In the genomic region with DNA sequence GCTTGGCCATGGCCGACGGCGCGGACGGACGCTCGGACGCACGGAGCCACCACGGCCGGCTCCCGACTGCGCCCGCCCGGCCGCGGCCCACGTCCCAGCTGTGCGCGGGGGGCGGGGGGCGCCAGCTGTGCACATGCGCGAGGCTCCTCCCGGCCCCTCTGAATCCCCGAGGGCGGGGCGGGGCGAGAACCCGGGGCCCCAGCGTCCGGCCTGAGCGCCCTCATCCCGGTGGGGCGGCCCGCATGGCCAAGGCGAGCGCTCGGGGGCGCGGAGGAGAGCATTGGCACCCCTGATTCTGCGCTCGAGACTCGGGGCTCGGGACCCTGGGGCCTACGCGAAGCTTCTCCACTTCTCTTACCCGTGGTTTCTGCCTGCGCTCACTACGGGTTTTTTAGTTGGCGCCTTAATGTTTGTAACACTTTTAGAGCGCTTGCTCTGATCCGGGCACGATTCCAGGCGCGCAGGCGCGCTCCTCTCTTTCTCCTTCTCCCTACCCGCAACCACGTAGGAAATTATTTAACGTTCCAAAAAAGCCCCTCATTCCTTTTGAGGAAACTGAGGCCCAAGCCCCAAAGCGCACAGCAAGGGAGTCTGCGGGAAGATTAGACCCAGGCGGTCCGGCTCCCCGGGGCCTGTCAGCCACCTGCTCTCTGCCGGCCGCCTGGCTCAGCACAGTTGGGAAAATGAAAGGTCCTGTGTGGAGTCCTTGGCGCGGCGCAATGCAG, we compare ENCODE assay signal across 8 cellular contexts. TPM values are rescaled to one million over a fixed set of nuclear protein-coding genes. Genes with fewer than 3 reads are reported as not detected.
A peak's percentile ranks its signal among the peaks of the same experiment; 100 is the strongest.
DNase-seq lines count a peak whose midpoint lies in the region; ATAC-seq lines count a peak whose summit lies in the region.

A gene with protein sequence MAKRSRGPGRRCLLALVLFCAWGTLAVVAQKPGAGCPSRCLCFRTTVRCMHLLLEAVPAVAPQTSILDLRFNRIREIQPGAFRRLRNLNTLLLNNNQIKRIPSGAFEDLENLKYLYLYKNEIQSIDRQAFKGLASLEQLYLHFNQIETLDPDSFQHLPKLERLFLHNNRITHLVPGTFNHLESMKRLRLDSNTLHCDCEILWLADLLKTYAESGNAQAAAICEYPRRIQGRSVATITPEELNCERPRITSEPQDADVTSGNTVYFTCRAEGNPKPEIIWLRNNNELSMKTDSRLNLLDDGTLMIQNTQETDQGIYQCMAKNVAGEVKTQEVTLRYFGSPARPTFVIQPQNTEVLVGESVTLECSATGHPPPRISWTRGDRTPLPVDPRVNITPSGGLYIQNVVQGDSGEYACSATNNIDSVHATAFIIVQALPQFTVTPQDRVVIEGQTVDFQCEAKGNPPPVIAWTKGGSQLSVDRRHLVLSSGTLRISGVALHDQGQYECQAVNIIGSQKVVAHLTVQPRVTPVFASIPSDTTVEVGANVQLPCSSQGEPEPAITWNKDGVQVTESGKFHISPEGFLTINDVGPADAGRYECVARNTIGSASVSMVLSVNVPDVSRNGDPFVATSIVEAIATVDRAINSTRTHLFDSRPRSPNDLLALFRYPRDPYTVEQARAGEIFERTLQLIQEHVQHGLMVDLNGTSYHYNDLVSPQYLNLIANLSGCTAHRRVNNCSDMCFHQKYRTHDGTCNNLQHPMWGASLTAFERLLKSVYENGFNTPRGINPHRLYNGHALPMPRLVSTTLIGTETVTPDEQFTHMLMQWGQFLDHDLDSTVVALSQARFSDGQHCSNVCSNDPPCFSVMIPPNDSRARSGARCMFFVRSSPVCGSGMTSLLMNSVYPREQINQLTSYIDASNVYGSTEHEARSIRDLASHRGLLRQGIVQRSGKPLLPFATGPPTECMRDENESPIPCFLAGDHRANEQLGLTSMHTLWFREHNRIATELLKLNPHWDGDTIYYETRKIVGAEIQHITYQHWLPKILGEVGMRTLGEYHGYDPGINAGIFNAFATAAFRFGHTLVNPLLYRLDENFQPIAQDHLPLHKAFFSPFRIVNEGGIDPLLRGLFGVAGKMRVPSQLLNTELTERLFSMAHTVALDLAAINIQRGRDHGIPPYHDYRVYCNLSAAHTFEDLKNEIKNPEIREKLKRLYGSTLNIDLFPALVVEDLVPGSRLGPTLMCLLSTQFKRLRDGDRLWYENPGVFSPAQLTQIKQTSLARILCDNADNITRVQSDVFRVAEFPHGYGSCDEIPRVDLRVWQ (N-terminal part only) (minus strand): TSS at position 70 of the 725 bp plus-strand sequence. CDS start 60 bp downstream, at position 10.

- no peaks in the 10 kb centered on the region for H3K9me3 ChIP-seq in right cardiac atrium (ENCODE audit: control insufficient read depth, low read length)

- no peak for DNase-seq in activated naive CD4-positive, alpha-beta T cell treated with anti-CD3 and anti-CD28 coated beads for 36 hours
- DNase-seq in activated naive CD4-positive, alpha-beta T cell treated with anti-CD3 and anti-CD28 coated beads, Interleukin-2, amount 50 U/mL, for 16 hours = no peak
- no peak for DNase-seq in activated naive CD8-positive, alpha-beta T cell treated with anti-CD3 and anti-CD28 coated beads, Interleukin-2, amount 50 U/mL, for 24 hours
- DNase-seq in right cardiac atrium = peak; percentile 79 to 91 (median 89)
- no peak for DNase-seq in renal cortical epithelial cell (ENCODE audit: low read depth)
- DNase-seq in NCI-H82 treated with DMSO at 0.1 percent for 48 hours (lab: John Stamatoyannopoulos, UW; ENCODE audit: unreplicated experiment) = no peak

- H3K9me3 Mint-ChIP-seq in activated naive CD4-positive, alpha-beta T cell treated with anti-CD3 and anti-CD28 coated beads for 36 hours = no peaks in the 10 kb centered on the region
- no peaks in the 10 kb centered on the region for H3K9me3 Mint-ChIP-seq in activated naive CD8-positive, alpha-beta T cell treated with anti-CD3 and anti-CD28 coated beads, Interleukin-2, amount 50 U/mL, for 24 hours

- H3K27ac Mint-ChIP-seq in activated naive CD4-positive, alpha-beta T cell treated with anti-CD3 and anti-CD28 coated beads for 36 hours = no peak within 1 kb of the TSS
- H3K27ac Mint-ChIP-seq in activated naive CD8-positive, alpha-beta T cell treated with anti-CD3 and anti-CD28 coated beads, Interleukin-2, amount 50 U/mL, for 24 hours = no peak within 1 kb of the TSS

- peak within 1 kb of the TSS; percentile 4 for H3K4me3 Mint-ChIP-seq in activated naive CD4-positive, alpha-beta T cell treated with anti-CD3 and anti-CD28 coated beads for 36 hours
- H3K4me3 Mint-ChIP-seq in activated naive CD8-positive, alpha-beta T cell treated with anti-CD3 and anti-CD28 coated beads, Interleukin-2, amount 50 U/mL, for 24 hours = peak within 1 kb of the TSS; percentile 48

- WGBS in right cardiac atrium = 2% methylated on average over 71 of the region's 71 CpGs

- H3K4me1 ChIP-seq in right cardiac atrium (ENCODE audit: control insufficient read depth, insufficient read depth, low read length) = peaks cover 2% of the 10 kb centered on the region

- H3K27me3 Mint-ChIP-seq in activated naive CD4-positive, alpha-beta T cell treated with anti-CD3 and anti-CD28 coated beads for 36 hours (ENCODE audit: low read depth) = peaks cover 53% of the 10 kb centered on the region
- peaks cover 39% of the 10 kb centered on the region for H3K27me3 Mint-ChIP-seq in activated naive CD8-positive, alpha-beta T cell treated with anti-CD3 and anti-CD28 coated beads, Interleukin-2, amount 50 U/mL, for 24 hours

- peaks cover 5% of the 10 kb centered on the region for H3K4me1 Mint-ChIP-seq in activated naive CD4-positive, alpha-beta T cell treated with anti-CD3 and anti-CD28 coated beads for 36 hours (ENCODE audit: low read depth)
- H3K4me1 Mint-ChIP-seq in activated naive CD8-positive, alpha-beta T cell treated with anti-CD3 and anti-CD28 coated beads, Interleukin-2, amount 50 U/mL, for 24 hours = peaks cover 8% of the 10 kb centered on the region

- no peak for ATAC-seq in activated naive CD8-positive, alpha-beta T cell treated with anti-CD3 and anti-CD28 coated beads, Interleukin-2, amount 50 U/mL, for 24 hours
- ATAC-seq in right cardiac atrium (peak; percentile 73 to 78), HG02938 (IDR thresholded peaks at IDR 0.05; ENCODE audit: unreplicated experiment) (no peak), GM21717 (IDR thresholded peaks at IDR 0.05; ENCODE audit: unreplicated experiment) (no peak)

- intact Hi-C loops in activated naive CD4-positive, alpha-beta T cell treated with anti-CD3 and anti-CD28 coated beads for 36 hours (cut with micrococcal nuclease) = no loop called here
- intact Hi-C loops in right cardiac atrium (cut with DNase I) = loop anchor here in 3 of 4 donors (5.0 kb wide), 3 partner anchors 37 to 152 kb away; no protein-coding TSS in a partner anchor

- peak within 1 kb of the TSS; percentile 91 for H3K4me3 ChIP-seq in right cardiac atrium (ENCODE audit: low read length)

- no peaks in the 10 kb centered on the region for H3K36me3 Mint-ChIP-seq in activated naive CD4-positive, alpha-beta T cell treated with anti-CD3 and anti-CD28 coated beads for 36 hours (ENCODE audit: low read depth)
- no peaks in the 10 kb centered on the region for H3K36me3 Mint-ChIP-seq in activated naive CD8-positive, alpha-beta T cell treated with anti-CD3 and anti-CD28 coated beads, Interleukin-2, amount 50 U/mL, for 24 hours (ENCODE audit: low read depth)

- CTCF ChIA-PET in activated naive CD4-positive, alpha-beta T cell treated with anti-CD3 and anti-CD28 coated beads for 36 hours (lab: Charles Lee) = no interaction called here

- H3K27me3 ChIP-seq in right cardiac atrium (ENCODE audit: control insufficient read depth, insufficient read depth) = no peaks in the 10 kb centered on the region

- H3K27ac ChIP-seq in right cardiac atrium (ENCODE audit: low read length) = peak within 1 kb of the TSS; percentile 92

RNA-seq across cellular contexts. Expression of the gene that starts here (rescaled TPM):
- total RNA-seq in activated naive CD4-positive, alpha-beta T cell treated with anti-CD3 and anti-CD28 coated beads for 36 hours = under 1 TPM in 1 of 2 experiments, not detected in 1; 0.05 TPM
- 10 to 100 TPM; 13.7 to 40.7 (median 22.2) TPM for total RNA-seq in right cardiac atrium
- 7.6 TPM for polyA plus RNA-seq in right cardiac atrium
- total RNA-seq in renal cortical epithelial cell = 243 and 291 TPM in 2 replicates

Comparison
In these comparisons a context has a peak if more than half of its experiments do, and no peak if none do; other contexts are left out.
1. RNA of the gene that starts here (total RNA-seq): 243 to 291 TPM in renal cortical epithelial cell and 13.7 to 40.7 TPM in right cardiac atrium; 0.05 TPM in activated naive CD4-positive, alpha-beta T cell treated with anti-CD3 and anti-CD28 coated beads for 36 hours; every median in the first group is over 10 times any median in the second.
2. DNase-seq: peak in right cardiac atrium (3 of 3); none in activated naive CD4-positive, alpha-beta T cell treated with anti-CD3 and anti-CD28 coated beads for 36 hours (single experiment), activated naive CD4-positive, alpha-beta T cell treated with anti-CD3 and anti-CD28 coated beads, Interleukin-2, amount 50 U/mL, for 16 hours (single experiment), activated naive CD8-positive, alpha-beta T cell treated with anti-CD3 and anti-CD28 coated beads, Interleukin-2, amount 50 U/mL, for 24 hours (single experiment), renal cortical epithelial cell (single experiment) and NCI-H82 treated with DMSO at 0.1 percent for 48 hours (single experiment).
3. ATAC-seq: peak in right cardiac atrium (2 of 2); none in activated naive CD8-positive, alpha-beta T cell treated with anti-CD3 and anti-CD28 coated beads, Interleukin-2, amount 50 U/mL, for 24 hours (single experiment), HG02938 (single experiment) and GM21717 (single experiment).